ENCODE assay signal across 22 cellular contexts in genomic region chrX:21305799-21306336, GRCh38.
"Had no signal": no experiment of that assay in that cellular context is flagged by ENCODE, and none has a peak within 500 bp of the region (broad histone marks: within the 10 kb centered on the region; RNA-seq: fewer than 3 reads in every experiment).

No MANE protein-coding gene starts in this region.

- H3K4me1 Mint-ChIP-seq: stimulated activated effector memory CD8-positive, alpha-beta T cell treated with anti-CD3 and anti-CD28 coated beads, Interleukin-12 subunit alpha, Interleukin-12 subunit beta, amount 100 ng/mL, for 72 hours had no signal

- H3K4me3 Mint-ChIP-seq: endodermal cell; naive thymus-derived CD4-positive, alpha-beta T cell; stimulated activated effector memory CD8-positive, alpha-beta T cell treated with anti-CD3 and anti-CD28 coated beads, Interleukin-12 subunit alpha, Interleukin-12 subunit beta, amount 100 ng/mL, for 72 hours; type B pancreatic cell had no signal

- ATAC-seq: foreskin keratinocyte; naive thymus-derived CD4-positive, alpha-beta T cell; psoas muscle; right lobe of liver; stimulated activated effector memory CD8-positive, alpha-beta T cell treated with anti-CD3 and anti-CD28 coated beads, Interleukin-12 subunit alpha, Interleukin-12 subunit beta, amount 100 ng/mL, for 72 hours; stimulated activated naive CD8-positive, alpha-beta T cell treated with anti-CD3 and anti-CD28 coated beads, Interleukin-15, Interleukin-2, amounts not matched to agents 100 U/mL and 50 U/mL, for 24 hours had no signal

- H3K27ac Mint-ChIP-seq: endodermal cell; naive thymus-derived CD4-positive, alpha-beta T cell; stimulated activated effector memory CD8-positive, alpha-beta T cell treated with anti-CD3 and anti-CD28 coated beads, Interleukin-12 subunit alpha, Interleukin-12 subunit beta, amount 100 ng/mL, for 72 hours; type B pancreatic cell had no signal

- H3K36me3 ChIP-seq: neutrophil, right lobe of liver, suprapubic skin, thyroid gland, uterus had no signal

- H3K4me1 ChIP-seq: foreskin keratinocyte, psoas muscle, right lobe of liver, suprapubic skin, thyroid gland, uterus had no signal

- DNase-seq: effector CD4-positive, alpha-beta T cell; endodermal cell; erythroblast; foreskin keratinocyte; head of caudate nucleus; hippocampal formation; kidney glomerular epithelial cell; naive thymus-derived CD4-positive, alpha-beta T cell; psoas muscle; retina; right lobe of liver; stimulated activated CD4-positive, alpha-beta T cell treated with anti-CD3 and anti-CD28 coated beads, Interleukin-4, amount 100 ng/mL, for 1 hour; stimulated activated CD8-positive, alpha-beta memory T cell treated with anti-CD3 and anti-CD28 coated beads, Interleukin-4, amount 100 ng/mL, for 48 hours; stimulated activated naive CD8-positive, alpha-beta T cell treated with anti-CD3 and anti-CD28 coated beads, Interleukin-15, Interleukin-2, amounts not matched to agents 100 U/mL and 50 U/mL, for 24 hours; thyroid gland; uterus had no signal

- H3K9me3 ChIP-seq: neutrophil, psoas muscle, right lobe of liver, suprapubic skin, thyroid gland, uterus had no signal

- H3K27ac ChIP-seq: foreskin keratinocyte, neutrophil, psoas muscle, right lobe of liver, suprapubic skin, thyroid gland, uterus had no signal

- FAIRE-seq: endothelial cell of umbilical vein, islet of Langerhans had no signal

- H3K27me3 Mint-ChIP-seq: naive thymus-derived CD4-positive, alpha-beta T cell; type B pancreatic cell had no signal

- H3K27me3 ChIP-seq: foreskin keratinocyte, neutrophil, right lobe of liver, suprapubic skin, thyroid gland, uterus had no signal

- H3K9me3 Mint-ChIP-seq: endodermal cell; stimulated activated effector memory CD8-positive, alpha-beta T cell treated with anti-CD3 and anti-CD28 coated beads, Interleukin-12 subunit alpha, Interleukin-12 subunit beta, amount 100 ng/mL, for 72 hours; type B pancreatic cell had no signal

- H3K4me3 ChIP-seq: psoas muscle, right lobe of liver, suprapubic skin, thyroid gland, uterus had no signal

- H3K36me3 Mint-ChIP-seq: naive thymus-derived CD4-positive, alpha-beta T cell; stimulated activated effector memory CD8-positive, alpha-beta T cell treated with anti-CD3 and anti-CD28 coated beads, Interleukin-12 subunit alpha, Interleukin-12 subunit beta, amount 100 ng/mL, for 72 hours; type B pancreatic cell had no signal
